ENCODE assay signal across 12 cellular contexts in the genomic region with DNA sequence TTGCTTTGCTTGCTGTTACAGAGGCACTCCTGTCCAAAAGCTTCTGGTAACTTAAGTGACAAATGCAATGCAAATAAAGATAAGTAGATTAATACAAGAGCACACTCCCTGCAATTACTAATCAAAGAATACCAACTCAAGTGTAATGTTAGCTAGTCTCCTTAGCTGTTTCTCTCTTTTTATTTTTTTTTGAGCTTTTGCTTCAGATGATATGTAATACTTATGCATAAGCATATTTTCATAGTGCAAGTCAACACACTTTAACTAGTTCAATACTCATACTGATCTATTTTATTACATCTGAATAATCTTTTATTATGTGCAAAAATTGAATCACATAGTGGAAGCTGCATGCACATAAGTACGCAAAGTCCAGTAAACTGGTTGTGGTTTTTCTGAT. TPM values are rescaled to one million over a fixed set of nuclear protein-coding genes. Genes with fewer than 3 reads are reported as not detected.
DNase-seq lines count a peak whose midpoint lies in the region; ATAC-seq and TF ChIP-seq lines count a peak whose summit lies in the region.
"Had no signal": no experiment of that assay in that cellular context is flagged by ENCODE, and none has a peak within 500 bp of the region (broad histone marks: within the 10 kb centered on the region; RNA-seq: fewer than 3 reads in every experiment).

No MANE protein-coding gene starts in this region.

- no TSS peak for BruUV-seq in mammary epithelial cell (replicated peaks; lab: Mats Ljungman, UMichigan)

- peak overlapping the region; percentile 87 for H3K4me2 ChIP-seq in mammary epithelial cell (ENCODE audit: insufficient read depth, low read depth, low read length)
- peak overlapping the region; percentile 67 for H3K4me2 ChIP-seq in neural progenitor cell
- H3K4me2 ChIP-seq in mesendoderm (ENCODE audit: low read length), result no peak overlapping the region

- ATAC-seq in GM19351 (IDR thresholded peaks at IDR 0.05; ENCODE audit: unreplicated experiment), result no peak

- H3K27me3 ChIP-seq in HUES64 (ENCODE audit: insufficient read depth, low read length) (no peaks in the 10 kb centered on the region), mammary epithelial cell (ENCODE audit: insufficient read depth, low read length) (no peaks in the 10 kb centered on the region), neural progenitor cell (no peaks in the 10 kb centered on the region), mesendoderm (ENCODE audit: insufficient read depth, low read length, poor library complexity) (no peaks in the 10 kb centered on the region)

- no peaks in the 10 kb centered on the region for H3K9me3 ChIP-seq in HUES64 (ENCODE audit: insufficient read depth, low read depth, low read length)
- no peaks in the 10 kb centered on the region for H3K9me3 ChIP-seq in mammary epithelial cell (replicated peaks; ENCODE audit: insufficient read depth, low read length)
- no peaks in the 10 kb centered on the region for H3K9me3 ChIP-seq in neural progenitor cell (ENCODE audit: low read depth)

- 0% methylated on average over 1 of the region's 1 CpG for WGBS in HUES64
- 8% methylated on average over 1 of the region's 1 CpG for WGBS in mammary epithelial cell (ENCODE audit: low coverage, missing lambda C conversion rate)
- WGBS in mesendoderm (ENCODE audit: extremely low coverage, insufficient coverage, low lambda C conversion rate), result no CpG with 5 or more reads among the region's 1 CpG

- H3K79me1 ChIP-seq in mesendoderm (ENCODE audit: low read length), result peaks cover 1% of the 10 kb centered on the region

- intact Hi-C loops in mammary epithelial cell (cut with micrococcal nuclease), result no loop called here

- H3K4me3 ChIP-seq in HUES64 (ENCODE audit: low read length), result peak overlapping the region; percentile 72
- H3K4me3 ChIP-seq in mammary epithelial cell (replicated peaks in 1 of 3; ENCODE audit: insufficient read depth in 1 of 3, low read depth in 2 of 3, low read length in 3 of 3), result peak overlapping the region; percentile 71 to 94 (median 81)
- no peak overlapping the region for H3K4me3 ChIP-seq in neural progenitor cell
- H3K4me3 ChIP-seq in mesendoderm (ENCODE audit: low read length), result no peak overlapping the region

- H3K23ac ChIP-seq in mesendoderm (ENCODE audit: low read length), result no peak overlapping the region

- dilution Hi-C loops in mammary epithelial cell (cut with HindIII; ENCODE audit: low sequenced_read_pairs), result no loop called here

- TF ChIP-seq CTCF in mammary epithelial cell (conservative IDR thresholded peaks at IDR 0.05 in 1 of 2, IDR thresholded peaks at IDR 0.05 in 1 of 2; ENCODE audit: extremely low read depth in 1 of 2, insufficient read depth in 1 of 2, low read depth in 1 of 2, low read length in 2 of 2) (no peak), neural progenitor cell (IDR thresholded peaks at IDR 0.05) (no peak)

- H3K56ac ChIP-seq in mesendoderm (ENCODE audit: low read length), result no peak overlapping the region

- no peak overlapping the region for H3K18ac ChIP-seq in mesendoderm (ENCODE audit: low read length)

- H2AK5ac ChIP-seq in mesendoderm (ENCODE audit: low read length), result no peak overlapping the region

- no peak overlapping the region for H2AFZ ChIP-seq in mammary epithelial cell (ENCODE audit: low read depth, low read length)
- H2AFZ ChIP-seq in neural progenitor cell (replicated peaks), result no peak overlapping the region

- peaks cover 19% of the 10 kb centered on the region for H3F3A ChIP-seq in neural progenitor cell (ENCODE audit: low read depth)

- H3K4me1 ChIP-seq in HUES64 (ENCODE audit: insufficient read depth, low read length), result peaks cover 31% of the 10 kb centered on the region
- H3K4me1 ChIP-seq in mammary epithelial cell (ENCODE audit: insufficient read depth, low read length), result peaks cover 15% of the 10 kb centered on the region
- peaks cover 28% of the 10 kb centered on the region for H3K4me1 ChIP-seq in neural progenitor cell
- H3K4me1 ChIP-seq in mesendoderm (ENCODE audit: control insufficient read depth, low read depth, low read length), result no peaks in the 10 kb centered on the region

- H4K5ac ChIP-seq in mesendoderm (ENCODE audit: low read length), result no peak overlapping the region

- H3K9me3 Mint-ChIP-seq in neural progenitor cell, result no peaks in the 10 kb centered on the region

- no peak overlapping the region for H4K8ac ChIP-seq in mesendoderm (ENCODE audit: low read depth, low read length)

- H3K4ac ChIP-seq in mesendoderm (ENCODE audit: low read depth, low read length), result no peak overlapping the region

- H3K36me3 ChIP-seq in HUES64 (ENCODE audit: insufficient read depth, low read length), result peaks cover 22% of the 10 kb centered on the region
- peaks cover 6% of the 10 kb centered on the region for H3K36me3 ChIP-seq in mammary epithelial cell (ENCODE audit: insufficient read depth, low read length)
- no peaks in the 10 kb centered on the region for H3K36me3 ChIP-seq in neural progenitor cell
- no peaks in the 10 kb centered on the region for H3K36me3 ChIP-seq in mesendoderm (ENCODE audit: control insufficient read depth, insufficient read depth, low read length)

- H2BK120ac ChIP-seq in mesendoderm (ENCODE audit: low read depth, low read length), result no peak overlapping the region

- H3K79me2 ChIP-seq in mammary epithelial cell (ENCODE audit: insufficient read depth, low read length) (peaks cover 59% of the 10 kb centered on the region), neural progenitor cell (ENCODE audit: low read depth) (peaks cover 40% of the 10 kb centered on the region), mesendoderm (ENCODE audit: control insufficient read depth, insufficient read depth, low read length) (peaks cover 25% of the 10 kb centered on the region)

- peak overlapping the region; percentile 52 for H3K4me3 Mint-ChIP-seq in neural progenitor cell

- H3K9ac ChIP-seq in HUES64 (ENCODE audit: low read depth, low read length), result peak overlapping the region; percentile 49; the same call in 1 of the 2 replicates
- H3K9ac ChIP-seq in mammary epithelial cell (ENCODE audit: insufficient read depth, low read length), result peak overlapping the region; percentile 21
- no peak overlapping the region for H3K9ac ChIP-seq in neural progenitor cell
- no peak overlapping the region for H3K9ac ChIP-seq in mesendoderm (ENCODE audit: low read length)

- no peak overlapping the region for H2BK5ac ChIP-seq in mesendoderm (ENCODE audit: low read length)

- H4K20me1 ChIP-seq in mammary epithelial cell (ENCODE audit: insufficient read depth, low read length) (no peaks in the 10 kb centered on the region), neural progenitor cell (ENCODE audit: low read depth) (no peaks in the 10 kb centered on the region)

- no peak overlapping the region for H2BK15ac ChIP-seq in mesendoderm (replicated peaks; ENCODE audit: low read depth)

- in situ Hi-C loops in mammary epithelial cell (cut with MboI; ENCODE audit: low sequenced_read_pairs in 2 of 2), result loop anchor here (10.0 to 25.0 kb wide), 3 partner anchors 173 to 285 kb away; no protein-coding TSS in a partner anchor

- DNase-seq in NCI-H510A treated with DMSO at 0.1 percent for 48 hours (lab: John Stamatoyannopoulos, UW) (peak; percentile 13), NCI-H510A (lab: John Stamatoyannopoulos, UW) (no peak), mammary epithelial cell (no peak), neural progenitor cell (ENCODE audit: low spot score) (no peak), mesendoderm (no peak), COR-L47 (lab: John Stamatoyannopoulos, UW) (no peak)
- DNase-seq: effector memory CD4-positive, alpha-beta T cell; NCI-H2081 treated with DMSO at 0.1 percent for 48 hours; Right ventricle myocardium superior; stimulated activated CD4-positive, alpha-beta T cell treated with anti-CD3 and anti-CD28 coated beads, Interleukin-1b, Interleukin-23, amount 100 ng/mL, for 48 hours had no signal

- H3K4me1 Mint-ChIP-seq in neural progenitor cell, result peaks cover 32% of the 10 kb centered on the region

- no peak overlapping the region for H3K27ac Mint-ChIP-seq in neural progenitor cell

- H3K27ac ChIP-seq in HUES64 (ENCODE audit: low read depth, low read length), result no peak overlapping the region
- H3K27ac ChIP-seq in mammary epithelial cell (ENCODE audit: insufficient read depth, low read depth, low read length), result peak overlapping the region; percentile 49
- no peak overlapping the region for H3K27ac ChIP-seq in neural progenitor cell
- H3K27ac ChIP-seq in mesendoderm (ENCODE audit: low read depth, low read length), result no peak overlapping the region

- peaks cover 4% of the 10 kb centered on the region for H3K36me3 Mint-ChIP-seq in neural progenitor cell

- peaks cover 4% of the 10 kb centered on the region for H3K27me3 Mint-ChIP-seq in neural progenitor cell (ENCODE audit: insufficient read depth, low read depth)

- CTCF ChIA-PET in mammary epithelial cell (lab: Charles Lee; ENCODE audit: low non-redundant PET), result no interaction called here

RNA-seq across cellular contexts. Expression of gene SLC7A11, which starts 2.7 kb away (rescaled TPM):
- 11.8 TPM for polyA plus RNA-seq in HUES64 (2013, experiment 1 of 2)
- 10.0 TPM for polyA plus RNA-seq in HUES64 (2013, experiment 2 of 2)
- total RNA-seq in mammary epithelial cell (100 to 1,000 TPM in 1 of 2 donors, 10 to 100 TPM in 1; 80.2 to 248 TPM), neural progenitor cell (ENCODE audit: low replicate concordance) (7.0 and 9.6 TPM in 2 replicates)
- polyA plus RNA-seq in mammary epithelial cell, result 18.7 TPM
- polyA minus RNA-seq in mammary epithelial cell, result 48.9 TPM
- polyA plus RNA-seq in mesendoderm (2013, experiment 1 of 2), result 23.6 TPM
- 23.4 TPM for polyA plus RNA-seq in mesendoderm (2013, experiment 2 of 2)

Comparison
In these comparisons a context has a peak if more than half of its experiments do, and no peak if none do; other contexts are left out.
1. H3K4me3 ChIP-seq: peak in HUES64 (single experiment) and mammary epithelial cell (3 of 3); none in neural progenitor cell (single experiment) and mesendoderm (single experiment).
2. H3K9ac ChIP-seq: peak in HUES64 (single experiment) and mammary epithelial cell (single experiment); none in neural progenitor cell (single experiment) and mesendoderm (single experiment).